ENCODE assay signal across 1 cellular context in genomic region chr2:130370490-130370889, GRCh38.
TF ChIP-seq lines count a peak whose summit lies in the region.

No MANE protein-coding gene starts in this region.

TF ChIP-seq in GM12878, 131 proteins besides CTCF, POLR2A, EP300 and RAD21 (continues in another document):
- TF ChIP-seq CEBPZ (IDR thresholded peaks at IDR 0.05; ENCODE audit: low read depth, low read length) (no peak), ETV6 (conservative IDR thresholded peaks at IDR 0.05 in 1 of 2, IDR thresholded peaks at IDR 0.05 in 1 of 2; ENCODE audit: borderline replicate concordance in 1 of 2, low read depth in 1 of 2) (no peak), EZH2 (IDR thresholded peaks at IDR 0.05; ENCODE audit: borderline replicate concordance, control insufficient read depth, low read depth, low read length) (no peak), SKIL (IDR thresholded peaks at IDR 0.05; ENCODE audit: low read depth, poor library complexity, severe bottlenecking) (peak; percentile 67), HDAC6 (IDR thresholded peaks at IDR 0.05; ENCODE audit: unreplicated experiment) (no peak), SREBF2 (IDR thresholded peaks at IDR 0.05; ENCODE audit: low read length) (no peak), EGR1 (IDR thresholded peaks at IDR 0.05; ENCODE audit: borderline replicate concordance in 1 of 2, low read depth in 2 of 2, low read length in 2 of 2) (no peak), ZBTB11 (CRISPR knock-in tag; IDR thresholded peaks at IDR 0.05) (no peak), TARDBP (IDR thresholded peaks at IDR 0.05; ENCODE audit: borderline replicate concordance) (no peak), WRNIP1 (IDR thresholded peaks at IDR 0.05; ENCODE audit: borderline replicate concordance, low read depth, low read length) (no peak), NFIC (IDR thresholded peaks at IDR 0.05; ENCODE audit: low read depth, low read length) (no peak), MAX (IDR thresholded peaks at IDR 0.05; ENCODE audit: low read depth, low read length) (peak; percentile 70; the same call in 1 of the 2 replicates), CHD2 (IDR thresholded peaks at IDR 0.05; ENCODE audit: borderline replicate concordance, low read depth, low read length) (no peak), SUPT20H (IDR thresholded peaks at IDR 0.05; ENCODE audit: borderline replicate concordance, control insufficient read depth, low read depth, low read length) (no peak), CEBPB (IDR thresholded peaks at IDR 0.05; ENCODE audit: borderline replicate concordance in 1 of 2, low read depth in 2 of 2, low read length in 2 of 2) (no peak), TCF7 (IDR thresholded peaks at IDR 0.05; ENCODE audit: borderline replicate concordance) (peak; percentile 97), MTA3 (IDR thresholded peaks at IDR 0.05; ENCODE audit: borderline replicate concordance, low read length) (no peak), SPI1 (IDR thresholded peaks at IDR 0.05; ENCODE audit: borderline replicate concordance, insufficient read depth, low read depth, low read length) (peak; percentile 65; the same call in 1 of the 2 replicates), CBX5 (IDR thresholded peaks at IDR 0.05; ENCODE audit: low read depth) (no peak), SUZ12 (IDR thresholded peaks at IDR 0.05; ENCODE audit: unreplicated experiment) (no peak), ZNF274 (IDR thresholded peaks at IDR 0.05; ENCODE audit: insufficient read depth, insufficient read length) (no peak), ATF3 (IDR thresholded peaks at IDR 0.05; ENCODE audit: borderline replicate concordance, extremely low read depth, low read depth, low read length) (no peak), NFYA (IDR thresholded peaks at IDR 0.05; ENCODE audit: borderline replicate concordance, low read depth, low read length) (no peak), SMARCA5 (IDR thresholded peaks at IDR 0.05) (no peak), SMC3 (IDR thresholded peaks at IDR 0.05; ENCODE audit: borderline replicate concordance, low read length) (no peak), PRDM15 (CRISPR knock-in tag; IDR thresholded peaks at IDR 0.05) (no peak), CBFB (IDR thresholded peaks at IDR 0.05; ENCODE audit: low read depth) (0 out of 2 replicates have a peak, but pooled peaks have one; percentile 77), POU2F2 (IDR thresholded peaks at IDR 0.05; ENCODE audit: borderline replicate concordance, low read depth, low read length) (0 out of 3 replicates have a peak, but pooled peaks have one; percentile 9), GATAD2B (conservative IDR thresholded peaks at IDR 0.05; ENCODE audit: low read depth) (0 out of 2 replicates have a peak, but pooled peaks have one; percentile 51), DPF2 (IDR thresholded peaks at IDR 0.05) (peak; percentile 20; the same call in 1 of the 2 replicates), SP1 (IDR thresholded peaks at IDR 0.05; ENCODE audit: low read depth, low read length) (no peak), RAD51 (IDR thresholded peaks at IDR 0.05) (peak; percentile 92), MEF2B (IDR thresholded peaks at IDR 0.05; ENCODE audit: partially characterized antibody, poor library complexity, severe bottlenecking) (peak; percentile 20), RB1 (IDR thresholded peaks at IDR 0.05; ENCODE audit: borderline replicate concordance) (no peak), SRF (IDR thresholded peaks at IDR 0.05; ENCODE audit: low read depth in 2 of 2, low read length in 2 of 2) (no peak), ZNF687 (IDR thresholded peaks at IDR 0.05) (peak; percentile 60; the same call in 1 of the 2 replicates), NBN (IDR thresholded peaks at IDR 0.05) (0 out of 2 replicates have a peak, but pooled peaks have one; percentile 44), HDGF (IDR thresholded peaks at IDR 0.05) (no peak), POLR2AphosphoS5 (IDR thresholded peaks at IDR 0.05; ENCODE audit: low read length) (no peak), USF2 (IDR thresholded peaks at IDR 0.05; ENCODE audit: borderline replicate concordance, low read depth, low read length) (peak; percentile 74), BRCA1 (IDR thresholded peaks at IDR 0.05; ENCODE audit: low read depth, low read length) (no peak), MXI1 (IDR thresholded peaks at IDR 0.05; ENCODE audit: low read depth, low read length) (peak; percentile 76), USF1 (IDR thresholded peaks at IDR 0.05; ENCODE audit: borderline replicate concordance, extremely low read length, insufficient read depth, low read depth, low read length) (peak; percentile 85), SMAD1 (IDR thresholded peaks at IDR 0.05; ENCODE audit: low read depth, partially characterized antibody) (no peak), ZNF24 (IDR thresholded peaks at IDR 0.05) (no peak)
